In the genomic region with DNA sequence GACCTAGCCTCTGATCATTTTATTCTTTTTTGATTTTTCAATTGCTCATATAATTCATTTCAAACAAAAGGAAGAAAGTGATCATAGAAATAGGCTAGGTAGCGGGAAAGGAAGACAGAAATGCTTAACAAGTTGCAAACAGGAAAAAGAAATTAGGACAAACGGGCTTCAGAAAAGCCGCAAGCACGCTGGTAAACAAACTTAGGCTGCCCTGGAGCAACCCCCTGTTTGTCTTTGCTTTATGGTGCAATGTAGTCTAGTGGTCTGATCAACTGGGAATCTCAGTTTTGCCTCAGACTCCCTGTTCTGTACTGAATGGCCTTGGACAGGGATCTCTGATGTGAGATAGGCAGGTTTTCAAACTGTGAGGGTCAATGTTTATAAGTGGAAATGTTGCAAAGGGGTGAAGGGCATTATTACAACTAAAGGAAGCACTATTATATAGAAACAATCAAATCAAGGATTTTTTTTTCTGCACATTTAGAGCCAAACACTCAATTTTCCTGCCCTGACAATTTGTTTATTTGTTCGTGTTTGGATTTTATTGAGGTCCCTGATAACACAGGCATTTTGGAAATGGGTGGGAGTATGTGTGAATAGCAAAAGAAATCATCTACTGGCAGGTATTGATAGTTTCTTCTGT, we compare ENCODE assay signal across 1 cellular context.
TF ChIP-seq lines count a peak whose summit lies in the region.

No MANE protein-coding gene starts in this region.

TF ChIP-seq in HepG2, 621 proteins besides CTCF, POLR2A, EP300 and RAD21 (continued from another document and continues in another):
- TF ChIP-seq HOMEZ (CRISPR knock-in tag; IDR thresholded peaks at IDR 0.05; ENCODE audit: low read depth) (peak; percentile 97; the same call in 1 of the 2 replicates), CAMTA2 (CRISPR knock-in tag; IDR thresholded peaks at IDR 0.05; ENCODE audit: borderline replicate concordance) (no peak), ZNF382 (CRISPR knock-in tag; IDR thresholded peaks at IDR 0.05; ENCODE audit: borderline replicate concordance) (no peak), ZNF772 (CRISPR knock-in tag; IDR thresholded peaks at IDR 0.05) (0 out of 2 replicates have a peak, but pooled peaks have one; percentile 77), NR2C2 (CRISPR knock-in tag; IDR thresholded peaks at IDR 0.05; ENCODE audit: borderline replicate concordance) (peak; percentile 81), IRF2 (CRISPR knock-in tag; IDR thresholded peaks at IDR 0.05) (peak; percentile 89; the same call in 1 of the 2 replicates), ZNF652 (CRISPR knock-in tag; IDR thresholded peaks at IDR 0.05; ENCODE audit: borderline replicate concordance, low read depth) (peak; percentile 71), RFXAP (CRISPR knock-in tag; IDR thresholded peaks at IDR 0.05; ENCODE audit: borderline replicate concordance) (peak; percentile 66; the same call in 1 of the 2 replicates), HMG20B (CRISPR knock-in tag; conservative IDR thresholded peaks at IDR 0.05) (peak; percentile 96), MBNL3 (CRISPR knock-in tag; conservative IDR thresholded peaks at IDR 0.05) (no peak), ZNF251 (CRISPR knock-in tag; IDR thresholded peaks at IDR 0.05) (no peak), ZBTB33 (CRISPR knock-in tag; IDR thresholded peaks at IDR 0.05) (peak; percentile 71), CBX5 (CRISPR knock-in tag; IDR thresholded peaks at IDR 0.05; ENCODE audit: borderline replicate concordance) (peak; percentile 91; the same call in 1 of the 2 replicates), ZNF224 (CRISPR knock-in tag; IDR thresholded peaks at IDR 0.05) (no peak), ZGPAT (CRISPR knock-in tag; IDR thresholded peaks at IDR 0.05) (peak; percentile 97), NR2F6 (IDR thresholded peaks at IDR 0.05) (peak; percentile 97), NR2F6 (CRISPR knock-in tag; IDR thresholded peaks at IDR 0.05) (peak; percentile 95), NCOA5 (CRISPR knock-in tag; IDR thresholded peaks at IDR 0.05) (0 out of 2 replicates have a peak, but pooled peaks have one; percentile 39), ZNF225 (CRISPR knock-in tag; IDR thresholded peaks at IDR 0.05) (no peak), DMAP1 (CRISPR knock-in tag; IDR thresholded peaks at IDR 0.05) (no peak; the same call in 1 of the 2 replicates), ZBTB4 (CRISPR knock-in tag; IDR thresholded peaks at IDR 0.05; ENCODE audit: borderline replicate concordance) (no peak), ZNF281 (CRISPR knock-in tag; IDR thresholded peaks at IDR 0.05; ENCODE audit: borderline replicate concordance) (peak; percentile 86), POLR2AphosphoS5 (IDR thresholded peaks at IDR 0.05; ENCODE audit: low read depth, low read length) (no peak), BORCS8-MEF2B (CRISPR knock-in tag; IDR thresholded peaks at IDR 0.05) (no peak)
- TF ChIP-seq, protein P1, sequence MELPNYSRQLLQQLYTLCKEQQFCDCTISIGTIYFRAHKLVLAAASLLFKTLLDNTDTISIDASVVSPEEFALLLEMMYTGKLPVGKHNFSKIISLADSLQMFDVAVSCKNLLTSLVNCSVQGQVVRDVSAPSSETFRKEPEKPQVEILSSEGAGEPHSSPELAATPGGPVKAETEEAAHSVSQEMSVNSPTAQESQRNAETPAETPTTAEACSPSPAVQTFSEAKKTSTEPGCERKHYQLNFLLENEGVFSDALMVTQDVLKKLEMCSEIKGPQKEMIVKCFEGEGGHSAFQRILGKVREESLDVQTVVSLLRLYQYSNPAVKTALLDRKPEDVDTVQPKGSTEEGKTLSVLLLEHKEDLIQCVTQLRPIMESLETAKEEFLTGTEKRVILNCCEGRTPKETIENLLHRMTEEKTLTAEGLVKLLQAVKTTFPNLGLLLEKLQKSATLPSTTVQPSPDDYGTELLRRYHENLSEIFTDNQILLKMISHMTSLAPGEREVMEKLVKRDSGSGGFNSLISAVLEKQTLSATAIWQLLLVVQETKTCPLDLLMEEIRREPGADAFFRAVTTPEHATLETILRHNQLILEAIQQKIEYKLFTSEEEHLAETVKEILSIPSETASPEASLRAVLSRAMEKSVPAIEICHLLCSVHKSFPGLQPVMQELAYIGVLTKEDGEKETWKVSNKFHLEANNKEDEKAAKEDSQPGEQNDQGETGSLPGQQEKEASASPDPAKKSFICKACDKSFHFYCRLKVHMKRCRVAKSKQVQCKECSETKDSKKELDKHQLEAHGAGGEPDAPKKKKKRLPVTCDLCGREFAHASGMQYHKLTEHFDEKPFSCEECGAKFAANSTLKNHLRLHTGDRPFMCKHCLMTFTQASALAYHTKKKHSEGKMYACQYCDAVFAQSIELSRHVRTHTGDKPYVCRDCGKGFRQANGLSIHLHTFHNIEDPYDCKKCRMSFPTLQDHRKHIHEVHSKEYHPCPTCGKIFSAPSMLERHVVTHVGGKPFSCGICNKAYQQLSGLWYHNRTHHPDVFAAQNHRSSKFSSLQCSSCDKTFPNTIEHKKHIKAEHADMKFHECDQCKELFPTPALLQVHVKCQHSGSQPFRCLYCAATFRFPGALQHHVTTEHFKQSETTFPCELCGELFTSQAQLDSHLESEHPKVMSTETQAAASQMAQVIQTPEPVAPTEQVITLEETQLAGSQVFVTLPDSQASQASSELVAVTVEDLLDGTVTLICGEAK (IDR thresholded peaks at IDR 0.05) = no peak
- TF ChIP-seq, protein P1 (CRISPR knock-in tag; IDR thresholded peaks at IDR 0.05) = peak; percentile 33; the same call in 1 of the 2 replicates
- TF ChIP-seq, protein P2, sequence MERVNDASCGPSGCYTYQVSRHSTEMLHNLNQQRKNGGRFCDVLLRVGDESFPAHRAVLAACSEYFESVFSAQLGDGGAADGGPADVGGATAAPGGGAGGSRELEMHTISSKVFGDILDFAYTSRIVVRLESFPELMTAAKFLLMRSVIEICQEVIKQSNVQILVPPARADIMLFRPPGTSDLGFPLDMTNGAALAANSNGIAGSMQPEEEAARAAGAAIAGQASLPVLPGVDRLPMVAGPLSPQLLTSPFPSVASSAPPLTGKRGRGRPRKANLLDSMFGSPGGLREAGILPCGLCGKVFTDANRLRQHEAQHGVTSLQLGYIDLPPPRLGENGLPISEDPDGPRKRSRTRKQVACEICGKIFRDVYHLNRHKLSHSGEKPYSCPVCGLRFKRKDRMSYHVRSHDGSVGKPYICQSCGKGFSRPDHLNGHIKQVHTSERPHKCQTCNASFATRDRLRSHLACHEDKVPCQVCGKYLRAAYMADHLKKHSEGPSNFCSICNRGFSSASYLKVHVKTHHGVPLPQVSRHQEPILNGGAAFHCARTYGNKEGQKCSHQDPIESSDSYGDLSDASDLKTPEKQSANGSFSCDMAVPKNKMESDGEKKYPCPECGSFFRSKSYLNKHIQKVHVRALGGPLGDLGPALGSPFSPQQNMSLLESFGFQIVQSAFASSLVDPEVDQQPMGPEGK (CRISPR knock-in tag; IDR thresholded peaks at IDR 0.05) = peak; percentile 83
